Comparison of ENCODE assay signal across 10 cellular contexts in genomic region chr17:78844301-78845005, GRCh38. TPM values are rescaled to one million over a fixed set of nuclear protein-coding genes. Genes with fewer than 3 reads are reported as not detected.
DNase-seq lines count a peak whose midpoint lies in the region; ATAC-seq and TF ChIP-seq lines count a peak whose summit lies in the region.
"Had no signal": no experiment of that assay in that cellular context is flagged by ENCODE, and none has a peak within 500 bp of the region (broad histone marks: within the 10 kb centered on the region; RNA-seq: fewer than 3 reads in every experiment).

No MANE protein-coding gene starts in this region.

- H3K9me3 ChIP-seq in PC-3 (ENCODE audit: low read length) (no peaks in the 10 kb centered on the region), osteoblast (ENCODE audit: low read depth, low read length) (no peaks in the 10 kb centered on the region)

- peaks cover 2% of the 10 kb centered on the region for H4K20me1 ChIP-seq in PC-3 (ENCODE audit: low read length)
- no peaks in the 10 kb centered on the region for H4K20me1 ChIP-seq in osteoblast (ENCODE audit: insufficient read depth, low read length)

- H3K4me1 ChIP-seq in PC-3 (ENCODE audit: insufficient read depth, low read length) (peaks cover 18% of the 10 kb centered on the region), osteoblast (ENCODE audit: insufficient read depth, low read length) (peaks cover 13% of the 10 kb centered on the region)

- H3K4me3 ChIP-seq in PC-3 (ENCODE audit: low read length): no peak overlapping the region
- no peak overlapping the region for H3K4me3 ChIP-seq in osteoblast (ENCODE audit: insufficient read depth, low read length)
- H3K4me3 ChIP-seq: lung had no signal

- ATAC-seq in PC-3: no peak

- no peak overlapping the region for H3K9ac ChIP-seq in PC-3 (ENCODE audit: low read length)

- BruUV-seq in PC-3 (replicated peaks; lab: Mats Ljungman, UMichigan): no TSS peak

- H2AFZ ChIP-seq in PC-3 (ENCODE audit: low read length): 0 out of 2 replicates have a peak overlapping the region, but pooled peaks have one; percentile 12
- H2AFZ ChIP-seq in osteoblast (ENCODE audit: low read length): peak overlapping the region; percentile 57

- H3K27me3 ChIP-seq in PC-3 (ENCODE audit: low read length) (no peaks in the 10 kb centered on the region), osteoblast (ENCODE audit: insufficient read depth, low read length) (no peaks in the 10 kb centered on the region)

- CTCF ChIA-PET in PC-3 (lab: Charles Lee): no interaction called here

- H3K9me2 ChIP-seq in PC-3 (replicated peaks; ENCODE audit: low read length): no peaks in the 10 kb centered on the region

- H3K79me2 ChIP-seq in PC-3 (ENCODE audit: low read length) (peaks cover 14% of the 10 kb centered on the region), osteoblast (ENCODE audit: insufficient read depth, low read length) (peaks cover 9% of the 10 kb centered on the region)

- intact Hi-C loops in PC-3 (cut with micrococcal nuclease): no loop called here
- intact Hi-C loops in posterior vena cava (cut with DNase I): no loop called here

- no peaks in the 10 kb centered on the region for H3F3A ChIP-seq in PC-3 (ENCODE audit: low read length, unreplicated experiment)

- DNase-seq in ELR (ENCODE audit: low read depth) (peak; percentile 75), PC-3 (peak; percentile 47), fibroblast of gingiva (ENCODE audit: low read depth) (peak; percentile 43), osteoblast (ENCODE audit: insufficient read length, low spot score, missing footprints) (peak; percentile 88), NCI-H2196 treated with DMSO at 0.1 percent for 48 hours (lab: John Stamatoyannopoulos, UW; ENCODE audit: unreplicated experiment) (no peak), posterior vena cava (ENCODE audit: low spot score) (no peak)
- DNase-seq in activated effector memory CD4-positive, alpha-beta T cell treated with anti-CD3 and anti-CD28 coated beads, Interleukin-2, amount 50 U/mL, for 16 hours: no peak
- DNase-seq: activated CD4-positive, alpha-beta T cell treated with anti-CD3 and anti-CD28 coated beads, Interleukin-2, amount 10 ng/mL, durations not matched to agents 7 days and 5 days; activated naive CD4-positive, alpha-beta T cell treated with anti-CD3 and anti-CD28 coated beads, Interleukin-2, amount 10 ng/mL, durations not matched to agents 7 days and 5 days had no signal

- H3K27ac ChIP-seq in PC-3 (ENCODE audit: low read length): peak overlapping the region; percentile 50
- peak overlapping the region; percentile 31 for H3K27ac ChIP-seq in osteoblast (ENCODE audit: low read depth, low read length)

- POLR2A ChIA-PET in PC-3 (lab: Charles Lee; ENCODE audit: unreplicated experiment): no interaction called here

- H3K36me3 ChIP-seq in PC-3 (ENCODE audit: low read depth, low read length) (no peaks in the 10 kb centered on the region), osteoblast (ENCODE audit: insufficient read depth, low read length) (no peaks in the 10 kb centered on the region)

- peak overlapping the region; percentile 10; the same call in 1 of the 2 replicates for H3K4me2 ChIP-seq in PC-3 (ENCODE audit: low read length)
- H3K4me2 ChIP-seq in osteoblast (ENCODE audit: insufficient read depth, low read length): no peak overlapping the region

- TF ChIP-seq CTCF in PC-3 (conservative IDR thresholded peaks at IDR 0.05; ENCODE audit: low read depth, low read length): no peak
- no peak for TF ChIP-seq CTCF in osteoblast (IDR thresholded peaks at IDR 0.05; ENCODE audit: extremely low read depth, low read depth, low read length)

RNA-seq across cellular contexts. Expression of gene USP36, which starts 3.8 kb away (rescaled TPM):
- total RNA-seq in PC-3 (2014; rRNA removed) (37.5 and 41.8 TPM in 2 replicates), osteoblast (30.8 and 34.8 TPM in 2 replicates), posterior vena cava (10 to 100 TPM; 47.1 to 52.1 TPM)

RNA-seq across cellular contexts. Expression of gene CEP295NL, which starts 58.5 kb away (rescaled TPM):
- total RNA-seq in PC-3 (2014; rRNA removed) (1.8 and 2.4 TPM in 2 replicates), osteoblast (2.5 and 5.3 TPM in 2 replicates), posterior vena cava (1 to 10 TPM; 4.1 to 4.9 TPM)

Comparison
In these comparisons a context has a peak if more than half of its experiments do, and no peak if none do; other contexts are left out.
1. DNase-seq: peak in ELR (single experiment), PC-3 (single experiment), fibroblast of gingiva (single experiment) and osteoblast (single experiment); none in NCI-H2196 treated with DMSO at 0.1 percent for 48 hours (single experiment), posterior vena cava (single experiment) and activated effector memory CD4-positive, alpha-beta T cell treated with anti-CD3 and anti-CD28 coated beads, Interleukin-2, amount 50 U/mL, for 16 hours (single experiment).